Comparison of ENCODE assay signal across 9 cellular contexts in the genomic region with DNA sequence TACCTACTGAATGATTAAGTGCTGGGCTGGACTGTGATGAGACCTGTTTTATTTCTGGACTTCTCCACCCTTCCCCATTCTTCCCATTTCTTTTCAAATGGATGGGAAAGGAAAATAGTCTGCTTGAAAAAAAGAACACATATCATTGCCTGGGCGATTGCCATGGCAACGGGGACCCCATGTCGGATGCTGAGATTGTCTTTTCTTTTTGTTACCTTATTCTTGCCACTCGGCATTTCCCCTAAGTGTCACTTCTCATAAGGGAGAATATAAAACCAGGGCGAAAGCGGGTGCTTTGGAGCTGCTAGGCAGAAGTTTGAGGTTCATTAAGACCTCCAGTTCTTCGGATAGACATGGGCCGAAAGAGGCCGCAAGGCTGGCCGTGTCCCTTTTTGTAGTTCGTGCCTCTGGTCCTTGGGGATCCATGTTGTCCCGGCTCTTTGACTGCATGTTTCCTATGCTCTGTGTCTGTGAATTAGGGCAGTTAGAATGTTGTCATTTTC. TPM values are rescaled to one million over a fixed set of nuclear protein-coding genes. Genes with fewer than 3 reads are reported as not detected.
DNase-seq lines count a peak whose midpoint lies in the region; ATAC-seq, FAIRE-seq and TF ChIP-seq lines count a peak whose summit lies in the region.
"Had no signal": no experiment of that assay in that cellular context is flagged by ENCODE, and none has a peak within 500 bp of the region (broad histone marks: within the 10 kb centered on the region; RNA-seq: fewer than 3 reads in every experiment).

No MANE protein-coding gene starts in this region.

- H3K9ac ChIP-seq in BLaER1 = peak overlapping the region; percentile 64; the same call in 1 of the 2 replicates
- no peak overlapping the region for H3K9ac ChIP-seq in K562 (ENCODE audit: insufficient read depth in 1 of 2, low read depth in 2 of 2, low read length in 2 of 2)

- 2% methylated on average over 12 of the region's 12 CpGs for WGBS in K562 (ENCODE audit: insufficient coverage, low coverage, missing lambda C conversion rate)

- no peaks in the 10 kb centered on the region for H3K4me1 Mint-ChIP-seq in Calu3 (ENCODE audit: low read depth, unreplicated experiment)
- peaks cover 34 to 78% (median 68%) of the 10 kb centered on the region in 7 donors for H3K4me1 Mint-ChIP-seq in naive thymus-derived CD4-positive, alpha-beta T cell

- H3K4me2 ChIP-seq in BLaER1 = peak overlapping the region; percentile 93
- no peak overlapping the region for H3K4me2 ChIP-seq in K562 (ENCODE audit: insufficient read depth, low read length)

- no peaks in the 10 kb centered on the region for H3K36me3 ChIP-seq in BLaER1
- no peaks in the 10 kb centered on the region for H3K36me3 ChIP-seq in K562 (ENCODE audit: control insufficient read depth, insufficient read depth, low read length)
- H3K36me3 ChIP-seq in naive thymus-derived CD4-positive, alpha-beta T cell (ENCODE audit: control insufficient read depth in 2 of 3, insufficient read depth in 3 of 3, low read length in 3 of 3) = peaks cover 0 to 4% (median 0%) of the 10 kb centered on the region in 3 experiments

- POLR2A ChIA-PET in K562 (lab: Yijun Ruan, JAX) = interaction anchor here (0.6 kb wide), 1 partner anchor 232 kb away, joined by 3 read pairs; no protein-coding TSS in a partner anchor
- POLR2A ChIA-PET in naive thymus-derived CD4-positive, alpha-beta T cell (lab: Charles Lee) = interaction anchor here (0.6 to 3.9 kb wide), 7 partner anchors 9 to 81 kb away, joined by 4 to 26 read pairs (median 6); no protein-coding TSS in a partner anchor

- peaks cover 17% of the 10 kb centered on the region for H3K4me1 ChIP-seq in BLaER1
- peaks cover 0 to 6% of the 10 kb centered on the region in 2 experiments; a peak in 2 of 5 replicates for H3K4me1 ChIP-seq in K562 (replicated peaks in 1 of 2; ENCODE audit: control insufficient read depth in 2 of 2, insufficient read depth in 2 of 2, low read length in 2 of 2)
- peaks cover 40 to 55% of the 10 kb centered on the region in 2 donors for H3K4me1 ChIP-seq in naive thymus-derived CD4-positive, alpha-beta T cell (ENCODE audit: control insufficient read depth in 2 of 2, insufficient read depth in 2 of 2, low read length in 2 of 2)
- H3K4me1 ChIP-seq in foreskin keratinocyte = peaks cover 3% of the 10 kb centered on the region

- H3K79me2 ChIP-seq in K562 (ENCODE audit: control insufficient read depth, insufficient read depth, low read length) = no peaks in the 10 kb centered on the region

- BruUV-seq in Calu3 (replicated peaks; lab: Mats Ljungman, UMichigan) (no TSS peak), K562 (replicated peaks; lab: Mats Ljungman, UMichigan) (no TSS peak)

- DNase-seq in Calu3 (no peak), K562 (ENCODE audit: extremely low read depth in 1 of 4, low spot score in 3 of 4) (no peak), foreskin melanocyte (no peak), posterior vena cava (ENCODE audit: low spot score) (no peak), foreskin keratinocyte (no peak)
- peak in 3 of 9 donors; percentile 41 to 50 (median 44) for DNase-seq in naive thymus-derived CD4-positive, alpha-beta T cell

- H4K20me1 ChIP-seq in BLaER1 (no peaks in the 10 kb centered on the region), K562 (replicated peaks; ENCODE audit: control insufficient read depth, insufficient read depth, low read length) (no peaks in the 10 kb centered on the region)

- H3K27ac ChIP-seq in BLaER1 = no peak overlapping the region
- H3K27ac ChIP-seq in K562 (ENCODE audit: extremely low read depth, low read depth, low read length) = no peak overlapping the region
- peak overlapping the region; percentile 84 for H3K27ac ChIP-seq in naive thymus-derived CD4-positive, alpha-beta T cell (ENCODE audit: low read depth, low read length)
- H3K27ac ChIP-seq in foreskin keratinocyte = no peak overlapping the region

- FAIRE-seq in K562 (lab: Jason Lieb, UNC) = no peak

- TF ChIP-seq EP300 in K562 (IDR thresholded peaks at IDR 0.05; ENCODE audit: low read length) = no peak

- H3K9me1 ChIP-seq in K562 (ENCODE audit: control insufficient read depth, insufficient read depth, low read length) = no peaks in the 10 kb centered on the region

- H3K36me3 Mint-ChIP-seq in Calu3 (ENCODE audit: insufficient read depth, unreplicated experiment) = no peaks in the 10 kb centered on the region
- H3K36me3 Mint-ChIP-seq in naive thymus-derived CD4-positive, alpha-beta T cell = peaks cover 0 to 4% (median 0%) of the 10 kb centered on the region in 5 donors

- no peak for TF ChIP-seq RAD21 in K562 (CRISPR knock-in tag; conservative IDR thresholded peaks at IDR 0.05 in 1 of 2, IDR thresholded peaks at IDR 0.05 in 1 of 2)

- TF ChIP-seq POLR2A in K562 (conservative IDR thresholded peaks at IDR 0.05) = no peak

- no peak for TF ChIP-seq CTCF in Calu3 (IDR thresholded peaks at IDR 0.05; ENCODE audit: unreplicated experiment)
- TF ChIP-seq CTCF in K562 (IDR thresholded peaks at IDR 0.05 in 2 of 3, conservative IDR thresholded peaks at IDR 0.05 in 1 of 3; ENCODE audit: insufficient read depth in 2 of 3, low read depth in 1 of 3, low read length in 3 of 3) = no peak
- TF ChIP-seq CTCF in foreskin keratinocyte (conservative IDR thresholded peaks at IDR 0.05) = no peak

- H3K4me3 ChIP-seq in BLaER1 (peak overlapping the region; percentile 64; the same call in 1 of the 2 replicates), K562 (no peak overlapping the region)
- H3K4me3 ChIP-seq in naive thymus-derived CD4-positive, alpha-beta T cell (ENCODE audit: low read length) = peak overlapping the region; percentile 91

- in situ Hi-C loops in K562 (cut with MboI) = no loop called here

- no peak overlapping the region for H3K27ac Mint-ChIP-seq in Calu3 (ENCODE audit: unreplicated experiment)
- peak overlapping the region; percentile 50 to 98 (median 96) for H3K27ac Mint-ChIP-seq in naive thymus-derived CD4-positive, alpha-beta T cell

- intact Hi-C loops in Calu3 (cut with micrococcal nuclease; ENCODE audit: unreplicated experiment) (no loop called here), K562 (cut with micrococcal nuclease) (no loop called here), posterior vena cava (cut with DNase I) (no loop called here)
- intact Hi-C loops in naive thymus-derived CD4-positive, alpha-beta T cell (cut with micrococcal nuclease) = no loop called here

- H3K9me3 ChIP-seq in BLaER1 = peaks cover 12% of the 10 kb centered on the region; the same call in 1 of the 2 replicates
- H3K9me3 ChIP-seq in K562 (replicated peaks; ENCODE audit: control insufficient read depth, insufficient read depth, low read depth, low read length) = peaks cover 3% of the 10 kb centered on the region; the same call in 1 of the 2 replicates
- no peaks in the 10 kb centered on the region for H3K9me3 ChIP-seq in naive thymus-derived CD4-positive, alpha-beta T cell (ENCODE audit: control insufficient read depth in 2 of 3, low read length in 3 of 3)
- H3K9me3 ChIP-seq: body of pancreas had no signal

- H3K4me3 Mint-ChIP-seq in Calu3 (ENCODE audit: low read depth, unreplicated experiment) = peak overlapping the region; percentile 67
- H3K4me3 Mint-ChIP-seq in naive thymus-derived CD4-positive, alpha-beta T cell = peak overlapping the region; percentile 41 to 99 (median 98)

- 0 out of 2 replicates have a peak, but pooled peaks cover 4% of the 10 kb centered on the region for H3K27me3 ChIP-seq in BLaER1
- peaks cover 53 to 70% of the 10 kb centered on the region in 2 experiments for H3K27me3 ChIP-seq in K562 (ENCODE audit: control insufficient read depth in 2 of 2, insufficient read depth in 2 of 2, low read length in 2 of 2)
- no peaks in the 10 kb centered on the region for H3K27me3 ChIP-seq in naive thymus-derived CD4-positive, alpha-beta T cell (ENCODE audit: control insufficient read depth in 2 of 2, insufficient read depth in 2 of 2, low read length in 2 of 2)
- H3K27me3 ChIP-seq in foreskin keratinocyte = peaks cover 15% of the 10 kb centered on the region

- no peaks in the 10 kb centered on the region for H3K27me3 Mint-ChIP-seq in Calu3 (ENCODE audit: unreplicated experiment)
- peaks cover 0 to 13% (median 0%) of the 10 kb centered on the region in 5 donors for H3K27me3 Mint-ChIP-seq in naive thymus-derived CD4-positive, alpha-beta T cell

- CTCF ChIA-PET in Calu3 (lab: Charles Lee) (interaction anchor here (0.6 kb wide), 1 partner anchor 174 kb away, joined by 5 read pairs; no protein-coding TSS in a partner anchor), K562 (lab: Yijun Ruan, JAX; ENCODE audit: low intra/inter-chr PET ratio) (no interaction called here)
- CTCF ChIA-PET in naive thymus-derived CD4-positive, alpha-beta T cell (lab: Charles Lee) = interaction anchor here (0.9 to 1.7 kb wide), 4 partner anchors 31 to 232 kb away, joined by 3 to 4 read pairs (median 3); no protein-coding TSS in a partner anchor

- H3K9me3 Mint-ChIP-seq in Calu3 (ENCODE audit: low read depth, unreplicated experiment) = no peaks in the 10 kb centered on the region
- H3K9me3 Mint-ChIP-seq in naive thymus-derived CD4-positive, alpha-beta T cell = peaks cover 0 to 4% (median 0%) of the 10 kb centered on the region in 11 donors

- H2AFZ ChIP-seq in K562 (ENCODE audit: low read depth, low read length) = no peak overlapping the region

- ATAC-seq in K562 = no peak
- no peak for ATAC-seq in naive thymus-derived CD4-positive, alpha-beta T cell
- no peak for ATAC-seq in GM18861 (IDR thresholded peaks at IDR 0.05; ENCODE audit: unreplicated experiment)
- ATAC-seq in foreskin keratinocyte = no peak

RNA-seq across cellular contexts. Expression of gene FGD3, which starts 0.8 kb away (rescaled TPM):
- total RNA-seq in Calu3 (2022) = 3.1 and 4.5 TPM in 2 replicates
- 0.18 and 0.56 TPM in 2 replicates for total RNA-seq in K562 (2011; cell fraction: chromatin; rRNA removed; ENCODE audit: low replicate concordance)
- total RNA-seq in K562 (2011; cell fraction: nucleolus; rRNA removed) = 0.13 and 0.50 TPM in 2 replicates
- 0.22 and 0.23 TPM in 2 replicates for total RNA-seq in K562 (2011; cell fraction: nucleoplasm; rRNA removed)
- 0.86 and 1.2 TPM in 2 replicates for total RNA-seq in K562 (2014; rRNA removed)
- total RNA-seq in K562 (2014; rRNA removed; fragmentation: Illumina TruSeq; extraction: Trizol) = 0.22 and 0.29 TPM in 2 replicates
- total RNA-seq in K562 (2015; rRNA removed; fragmentation: Illumina TruSeq; extraction: Trizol) = 0.29 and 0.49 TPM in 2 replicates
- 0.76 and 1.3 TPM in 2 replicates for total RNA-seq in K562 (2021)
- 0.09 and 0.13 TPM in 2 replicates for polyA plus RNA-seq in K562 (2011; rRNA removed)
- polyA plus RNA-seq in K562 (2011; cell fraction: cytosol; rRNA removed) = 0.18 and 0.24 TPM in 2 replicates
- 0.13 and 0.48 TPM in 2 replicates for polyA plus RNA-seq in K562 (2011; cell fraction: nucleus; rRNA removed)
- polyA plus RNA-seq in K562 (2012) = 0.83 and 2.0 TPM in 2 replicates
- 0.44 and 0.56 TPM in 2 replicates for polyA plus RNA-seq in K562 (2014; fragmentation: Illumina TruSeq; extraction: Trizol)
- polyA plus RNA-seq in K562 (2014; fragmentation: Nextera tagmentation; extraction: Ambion mirVana) = under 1 TPM; 0.07 to 0.17 TPM
- polyA plus RNA-seq in K562 (2014; rRNA removed) = 0.52 and 0.67 TPM in 2 replicates
- 0.06 and 0.21 TPM in 2 replicates for polyA minus RNA-seq in K562 (2011; rRNA and poly(A)+ RNA removed)
- not detected in 2 replicates for polyA minus RNA-seq in K562 (2011; cell fraction: cytosol; rRNA and poly(A)+ RNA removed)
- 0.11 and 0.27 TPM in 2 replicates for polyA minus RNA-seq in K562 (2011; cell fraction: nucleus; rRNA and poly(A)+ RNA removed)
- 100 to 1,000 TPM; 141 to 341 (median 193) TPM for total RNA-seq in naive thymus-derived CD4-positive, alpha-beta T cell
- 100 to 1,000 TPM; 114 to 216 TPM for polyA plus RNA-seq in naive thymus-derived CD4-positive, alpha-beta T cell
- 1 to 10 TPM; 6.3 to 7.5 TPM for total RNA-seq in posterior vena cava
- total RNA-seq in foreskin keratinocyte = 0.11 and 0.20 TPM in 2 replicates
- polyA plus RNA-seq in foreskin keratinocyte = 0.08 and 0.13 TPM in 2 replicates

Comparison
In these comparisons a context has a peak if more than half of its experiments do, and no peak if none do; other contexts are left out.
1. RNA of gene FGD3, which starts 0.8 kb away (total RNA-seq): 141 to 341 TPM in naive thymus-derived CD4-positive, alpha-beta T cell; 6.3 to 7.5 TPM in posterior vena cava, 3.1 to 4.5 TPM in Calu3, 0.13 to 1.3 TPM in K562 and 0.11 to 0.20 TPM in foreskin keratinocyte; every median in the first group is over 10 times any median in the second.